Comparison of ENCODE assay signal across 22 cellular contexts in the genomic region with DNA sequence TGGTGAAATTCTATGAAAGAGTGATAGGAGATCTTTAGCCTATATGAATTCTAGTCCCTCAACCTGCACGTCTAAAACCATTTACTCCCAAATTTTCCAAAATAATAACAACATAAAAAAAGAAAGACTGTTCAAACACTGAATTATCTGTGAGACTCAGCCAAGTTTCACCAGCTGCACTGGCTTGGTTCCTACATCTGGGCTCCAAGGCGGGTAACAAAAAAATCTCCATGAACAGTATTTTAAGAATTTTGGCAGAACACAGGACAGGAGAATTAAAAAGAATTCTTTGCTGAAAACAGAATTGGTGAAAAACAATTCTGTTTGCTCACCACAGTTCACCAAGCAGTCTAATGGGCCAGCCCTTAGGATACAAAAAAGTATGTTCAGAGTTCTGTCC.
DNase-seq lines count a peak whose midpoint lies in the region; ATAC-seq, FAIRE-seq and TF ChIP-seq lines count a peak whose summit lies in the region.
"Had no signal": no experiment of that assay in that cellular context is flagged by ENCODE, and none has a peak within 500 bp of the region (broad histone marks: within the 10 kb centered on the region; RNA-seq: fewer than 3 reads in every experiment).

No MANE protein-coding gene starts in this region.

- no peaks in the 10 kb centered on the region for H3K4me1 ChIP-seq in pancreas
- H3K4me1 ChIP-seq: A549, SJCRH30 had no signal

- DNase-seq in Ammon's horn (ENCODE audit: low spot score) (peak; percentile 38), head of caudate nucleus (peak in 33 of 42 donors; percentile 2 to 49 (median 18)), omental fat pad (ENCODE audit: low spot score) (no peak), MV-4-11 (lab: John Stamatoyannopoulos, UW) (no peak), pancreas (no peak)
- DNase-seq in activated naive CD8-positive, alpha-beta T cell treated with anti-CD3 and anti-CD28 coated beads, Interleukin-2, amount 50 U/mL, for 24 hours: no peak
- DNase-seq: CD8-positive, alpha-beta memory T cell; DMS53; GM23248; HCEC 1CT; NCI-H1417; NCI-H187 treated with DMSO at 0.1 percent for 48 hours; NCI-H226; NCI-H526; SJCRH30 had no signal

- no peak overlapping the region for H3K4me3 ChIP-seq in pancreas
- H3K4me3 ChIP-seq: A549; BLaER1 treated with 17β-estradiol and CSF1 and Interleukin-3, amounts not matched to agents 10 nM and 100 nM; GM23248; SJCRH30 had no signal

- no peaks in the 10 kb centered on the region for H3K27me3 ChIP-seq in pancreas
- H3K27me3 ChIP-seq: BLaER1 treated with 17β-estradiol and CSF1 and Interleukin-3, amounts not matched to agents 10 nM and 100 nM; SJCRH30 had no signal

- H3K9me3 ChIP-seq in pancreas: no peaks in the 10 kb centered on the region
- H3K9me3 ChIP-seq: A549; BLaER1 treated with 17β-estradiol and CSF1 and Interleukin-3, amounts not matched to agents 10 nM and 100 nM; SJCRH30 had no signal

- intact Hi-C loops in head of caudate nucleus (cut with DNase I): no loop called here
- intact Hi-C loops in pancreas (cut with DNase I): no loop called here

- TF ChIP-seq CTCF in brain (conservative IDR thresholded peaks at IDR 0.05) (no peak), omental fat pad (IDR thresholded peaks at IDR 0.05) (no peak), pancreas (IDR thresholded peaks at IDR 0.05) (no peak)

- H3K9me3 Mint-ChIP-seq in brain: peaks cover 0 to 6% (median 0%) of the 10 kb centered on the region in 5 experiments
- no peaks in the 10 kb centered on the region for H3K9me3 Mint-ChIP-seq in activated naive CD8-positive, alpha-beta T cell treated with anti-CD3 and anti-CD28 coated beads, Interleukin-2, amount 50 U/mL, for 24 hours
- H3K9me3 Mint-ChIP-seq: CD8-positive, alpha-beta memory T cell had no signal

- peak; percentile 52 for ATAC-seq in omental fat pad (ENCODE audit: low FRiP score)
- ATAC-seq in HG03196 (IDR thresholded peaks at IDR 0.05; ENCODE audit: unreplicated experiment): no peak
- no peak for ATAC-seq in pancreas
- ATAC-seq in activated naive CD8-positive, alpha-beta T cell treated with anti-CD3 and anti-CD28 coated beads, Interleukin-2, amount 50 U/mL, for 24 hours: no peak
- ATAC-seq: A549, Panc1 had no signal

- no peaks in the 10 kb centered on the region for H3K36me3 ChIP-seq in pancreas
- H3K36me3 ChIP-seq: BLaER1 treated with 17β-estradiol and CSF1 and Interleukin-3, amounts not matched to agents 10 nM and 100 nM; SJCRH30 had no signal

- 34 to 47% methylated on average over 2 of the region's 2 CpGs for WGBS in pancreas, 2 donors

- no peaks in the 10 kb centered on the region for H3K36me3 Mint-ChIP-seq in brain
- H3K36me3 Mint-ChIP-seq in activated naive CD8-positive, alpha-beta T cell treated with anti-CD3 and anti-CD28 coated beads, Interleukin-2, amount 50 U/mL, for 24 hours (ENCODE audit: low read depth): no peaks in the 10 kb centered on the region
- H3K36me3 Mint-ChIP-seq: CD8-positive, alpha-beta memory T cell had no signal

- no peak for FAIRE-seq in pancreas (lab: Jason Lieb, UNC)
- FAIRE-seq: A549, GM12891, GM18507 had no signal

- H3K27ac ChIP-seq in pancreas: no peak overlapping the region
- H3K27ac ChIP-seq: A549; BLaER1 treated with 17β-estradiol and CSF1 and Interleukin-3, amounts not matched to agents 10 nM and 100 nM; GM23248; SJCRH30 had no signal

- H3K27me3 Mint-ChIP-seq in brain: no peaks in the 10 kb centered on the region
- H3K27me3 Mint-ChIP-seq in activated naive CD8-positive, alpha-beta T cell treated with anti-CD3 and anti-CD28 coated beads, Interleukin-2, amount 50 U/mL, for 24 hours: peaks cover 4% of the 10 kb centered on the region

- peak overlapping the region in 3 of 5 experiments; percentile 31 to 69 (median 51) for H3K27ac Mint-ChIP-seq in brain
- H3K27ac Mint-ChIP-seq in activated naive CD8-positive, alpha-beta T cell treated with anti-CD3 and anti-CD28 coated beads, Interleukin-2, amount 50 U/mL, for 24 hours: no peak overlapping the region

- H3K4me3 Mint-ChIP-seq in brain: no peak overlapping the region
- H3K4me3 Mint-ChIP-seq in activated naive CD8-positive, alpha-beta T cell treated with anti-CD3 and anti-CD28 coated beads, Interleukin-2, amount 50 U/mL, for 24 hours: no peak overlapping the region
- H3K4me3 Mint-ChIP-seq: CD8-positive, alpha-beta memory T cell had no signal

- peaks cover 36% of the 10 kb centered on the region for H3K4me1 Mint-ChIP-seq in brain
- no peaks in the 10 kb centered on the region for H3K4me1 Mint-ChIP-seq in activated naive CD8-positive, alpha-beta T cell treated with anti-CD3 and anti-CD28 coated beads, Interleukin-2, amount 50 U/mL, for 24 hours
- H3K4me1 Mint-ChIP-seq: CD8-positive, alpha-beta memory T cell had no signal

Comparison
In these comparisons a context has a peak if more than half of its experiments do, and no peak if none do; other contexts are left out.
1. DNase-seq: peak in Ammon's horn (single experiment) and head of caudate nucleus (33 of 42); none in omental fat pad (single experiment), MV-4-11 (single experiment), pancreas (0 of 6) and activated naive CD8-positive, alpha-beta T cell treated with anti-CD3 and anti-CD28 coated beads, Interleukin-2, amount 50 U/mL, for 24 hours (single experiment).